ENCODE assay signal across 15 cellular contexts in genomic region chr12:3741882-3742672, GRCh38.
"Had no signal": no experiment of that assay in that cellular context is flagged by ENCODE, and none has a peak within 500 bp of the region (broad histone marks: within the 10 kb centered on the region; RNA-seq: fewer than 3 reads in every experiment).

No MANE protein-coding gene starts in this region.

- H3K36me3 ChIP-seq: ovary, sigmoid colon had no signal

- H3K4me1 ChIP-seq: sigmoid colon had no signal

- H3K27ac ChIP-seq: hepatocyte, ovary, sigmoid colon, spleen had no signal

- H3K4me3 ChIP-seq: hepatocyte, lung, ovary, sigmoid colon, spleen had no signal

- H3K9me3 ChIP-seq: ovary, sigmoid colon had no signal

- H3K36me3 Mint-ChIP-seq: mesothelial cell of epicardium had no signal

- ATAC-seq: activated CD4-positive, CD25-positive, alpha-beta regulatory T cell treated with anti-CD3 and anti-CD28 coated beads, Interleukin-2, amount 50 U/mL, for 24 hours; effector memory CD8-positive, alpha-beta T cell had no signal

- H3K9me3 Mint-ChIP-seq: effector memory CD8-positive, alpha-beta T cell had no signal

- H3K27me3 Mint-ChIP-seq: activated CD4-positive, alpha-beta T cell treated with anti-CD3 and anti-CD28 coated beads, Interleukin-2, amount 10 ng/mL, durations not matched to agents 7 days and 5 days; activated naive CD8-positive, alpha-beta T cell treated with anti-CD3 and anti-CD28 coated beads, Interleukin-2, amount 10 ng/mL, durations not matched to agents 7 days and 5 days; effector memory CD8-positive, alpha-beta T cell had no signal

- DNase-seq: activated CD4-positive, alpha-beta T cell treated with anti-CD3 and anti-CD28 coated beads, Interleukin-2, amount 10 ng/mL, durations not matched to agents 7 days and 5 days; activated naive CD4-positive, alpha-beta T cell; activated naive CD8-positive, alpha-beta T cell treated with anti-CD3 and anti-CD28 coated beads, Interleukin-2, amount 10 ng/mL, durations not matched to agents 7 days and 5 days; amygdala; effector memory CD8-positive, alpha-beta T cell; foreskin fibroblast; ovary; sigmoid colon; spleen; stimulated activated naive CD4-positive, alpha-beta T cell had no signal

- H3K4me3 Mint-ChIP-seq: activated CD4-positive, alpha-beta T cell treated with anti-CD3 and anti-CD28 coated beads, Interleukin-2, amount 10 ng/mL, durations not matched to agents 7 days and 5 days; activated naive CD8-positive, alpha-beta T cell treated with anti-CD3 and anti-CD28 coated beads, Interleukin-2, amount 10 ng/mL, durations not matched to agents 7 days and 5 days; effector memory CD8-positive, alpha-beta T cell; mesothelial cell of epicardium had no signal

- FAIRE-seq: islet of Langerhans had no signal

- H3K4me1 Mint-ChIP-seq: mesothelial cell of epicardium had no signal

- H3K27ac Mint-ChIP-seq: activated CD4-positive, alpha-beta T cell treated with anti-CD3 and anti-CD28 coated beads, Interleukin-2, amount 10 ng/mL, durations not matched to agents 7 days and 5 days; mesothelial cell of epicardium had no signal

- H3K27me3 ChIP-seq: ovary, sigmoid colon, spleen had no signal
